8 cellular contexts compared by ENCODE assay signal in the genomic region with DNA sequence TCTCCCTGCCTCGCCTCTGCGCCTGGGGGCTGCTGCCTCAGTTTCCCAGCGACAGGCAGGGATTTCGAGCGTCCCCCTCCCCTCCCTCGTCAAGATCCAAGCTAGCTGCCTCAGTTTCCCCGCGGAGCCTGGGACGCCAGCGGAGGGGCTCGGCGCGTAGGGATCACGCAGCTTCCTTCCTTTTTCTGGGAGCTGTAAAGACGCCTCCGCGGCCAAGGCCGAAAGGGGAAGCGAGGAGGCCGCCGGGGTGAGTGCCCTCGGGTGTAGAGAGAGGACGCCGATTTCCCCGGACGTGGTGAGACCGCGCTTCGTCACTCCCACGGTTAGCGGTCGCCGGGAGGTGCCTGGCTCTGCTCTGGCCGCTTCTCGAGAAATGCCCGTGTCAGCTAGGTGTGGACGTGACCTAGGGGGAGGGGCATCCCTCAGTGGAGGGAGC. TPM values are rescaled to one million over a fixed set of nuclear protein-coding genes. Genes with fewer than 3 reads are reported as not detected.
A peak's percentile ranks its signal among the peaks of the same experiment; 100 is the strongest.
DNase-seq lines count a peak whose midpoint lies in the region; ATAC-seq and TF ChIP-seq lines count a peak whose summit lies in the region.

No MANE protein-coding gene starts in this region.

- H3K27ac ChIP-seq in SJSA1 (no peak overlapping the region), iPS DF 6.9 (ENCODE audit: low read length) (no peak overlapping the region), spleen (peak overlapping the region; percentile 78 to 99 (median 98))

- H3K4me3 ChIP-seq in SJSA1 = peak overlapping the region; percentile 37
- H3K4me3 ChIP-seq in adipocyte (ENCODE audit: low read length) = peak overlapping the region; percentile 75
- peak overlapping the region; percentile 35; the same call in 1 of the 2 replicates for H3K4me3 ChIP-seq in iPS DF 6.9 (ENCODE audit: low read length)
- peak overlapping the region; percentile 57 to 75 (median 67) for H3K4me3 ChIP-seq in spleen

- H3K27me3 ChIP-seq in SJSA1 (replicated peaks) (no peaks in the 10 kb centered on the region), adipocyte (replicated peaks; ENCODE audit: control insufficient read depth, insufficient read depth, low read length) (no peaks in the 10 kb centered on the region), iPS DF 6.9 (ENCODE audit: control insufficient read depth, insufficient read depth, low read length) (peaks cover 10% of the 10 kb centered on the region), spleen (replicated peaks in 1 of 7) (no peaks in the 10 kb centered on the region)

- peak overlapping the region; percentile 73 for H3K9ac ChIP-seq in adipocyte (ENCODE audit: low read length)

- intact Hi-C loops in spleen (cut with DNase I; ENCODE audit: low total_unique reads) = loop anchor here (10.0 kb wide), 1 partner anchor 65 kb away; a partner anchor contains a TSS

- peak; percentile 35 for ATAC-seq in HG02678 (IDR thresholded peaks at IDR 0.05; ENCODE audit: unreplicated experiment)

- peaks cover 25% of the 10 kb centered on the region for H3K4me1 ChIP-seq in SJSA1 (replicated peaks)
- peaks cover 5% of the 10 kb centered on the region for H3K4me1 ChIP-seq in adipocyte (ENCODE audit: control insufficient read depth, insufficient read depth, low read length)
- peaks cover 4% of the 10 kb centered on the region; the same call in 1 of the 2 replicates for H3K4me1 ChIP-seq in iPS DF 6.9 (ENCODE audit: control insufficient read depth, insufficient read depth, low read length)
- peaks cover 7 to 96% (median 62%) of the 10 kb centered on the region in 6 donors for H3K4me1 ChIP-seq in spleen

- no peak for TF ChIP-seq CTCF in spleen (IDR thresholded peaks at IDR 0.05 in 8 of 11, conservative IDR thresholded peaks at IDR 0.05 in 3 of 11)

- H3K36me3 ChIP-seq in SJSA1 (0 out of 2 replicates have a peak, but pooled peaks cover 2% of the 10 kb centered on the region), adipocyte (ENCODE audit: control insufficient read depth, insufficient read depth, low read length, severe bottlenecking) (no peaks in the 10 kb centered on the region), iPS DF 6.9 (ENCODE audit: control insufficient read depth, insufficient read depth, low read length) (no peaks in the 10 kb centered on the region; the same call in 1 of the 2 replicates), spleen (peaks cover 0 to 27% (median 10%) of the 10 kb centered on the region in 6 donors)

- DNase-seq in Daoy (ENCODE audit: low read depth) (peak; percentile 53), SJSA1 (ENCODE audit: low read depth in 1 of 2, low spot score in 2 of 2) (no peak), adipocyte (ENCODE audit: low read depth) (no peak), iPS DF 6.9 (ENCODE audit: low read depth, low spot score) (no peak), spleen (peak; percentile 98), D341Med (ENCODE audit: low spot score) (no peak), epidermal melanocyte (ENCODE audit: insufficient read length, low spot score) (no peak)

- H3K9me3 ChIP-seq in SJSA1 (replicated peaks) (no peaks in the 10 kb centered on the region), adipocyte (ENCODE audit: control insufficient read depth, low read length) (no peaks in the 10 kb centered on the region), iPS DF 6.9 (ENCODE audit: control insufficient read depth, insufficient read depth, low read length) (no peaks in the 10 kb centered on the region), spleen (no peaks in the 10 kb centered on the region)

- no CpG with 5 or more reads among the region's 37 CpGs for WGBS in iPS DF 6.9 (ENCODE audit: insufficient coverage, insufficient read length)
- 0 to 2% (median 1%) methylated on average over 25 to 37 of the region's 37 CpGs for WGBS in spleen, 5 donors

- TF ChIP-seq POLR2A in spleen (IDR thresholded peaks at IDR 0.05) = no peak

RNA-seq across cellular contexts. Expression of a gene that starts 0.7 kb away (rescaled TPM):
- total RNA-seq in Daoy (2014; rRNA removed; shearing (Covaris generic)) = 85.8 and 86.7 TPM in 2 replicates
- 11.9 and 17.2 TPM in 2 replicates for total RNA-seq in SJSA1 (2014; rRNA removed; shearing (Covaris generic))
- total RNA-seq in spleen = 100 to 1,000 TPM in 5 of 7 donors, 10 to 100 TPM in 2; 84.4 to 163 (median 116) TPM
- polyA plus RNA-seq in spleen = 10 to 100 TPM; 12.8 to 22.2 (median 15.1) TPM

RNA-seq across cellular contexts. Expression of a gene that starts 16.6 kb away (rescaled TPM):
- 0.63 TPM in 1 of 2 replicates, not detected in the other for total RNA-seq in Daoy (2014; rRNA removed; shearing (Covaris generic))
- total RNA-seq in SJSA1 (2014; rRNA removed; shearing (Covaris generic)) = not detected in 2 replicates
- total RNA-seq in spleen = 1 to 10 TPM; 1.2 to 3.7 (median 1.6) TPM
- polyA plus RNA-seq in spleen = under 1 TPM; 0.48 to 0.57 (median 0.49) TPM

RNA-seq across cellular contexts. Expression of a gene that starts 18.2 kb away (rescaled TPM):
- total RNA-seq in Daoy (2014; rRNA removed; shearing (Covaris generic)) = 107 and 125 TPM in 2 replicates
- 86.3 and 87.4 TPM in 2 replicates for total RNA-seq in SJSA1 (2014; rRNA removed; shearing (Covaris generic))
- total RNA-seq in spleen = 10 to 100 TPM; 32.7 to 52.3 (median 37.2) TPM
- 10 to 100 TPM; 31.5 to 60.5 (median 46.0) TPM for polyA plus RNA-seq in spleen

RNA-seq across cellular contexts. Expression of a gene that starts 19.6 kb away (rescaled TPM):
- total RNA-seq in Daoy (2014; rRNA removed; shearing (Covaris generic)) = 0.54 and 2.2 TPM in 2 replicates
- total RNA-seq in SJSA1 (2014; rRNA removed; shearing (Covaris generic)) = 0.38 and 0.79 TPM in 2 replicates
- total RNA-seq in spleen = 1 to 10 TPM in 4 of 7 donors, under 1 TPM in 3; 0.33 to 1.4 (median 1.0) TPM
- under 1 TPM; 0.07 to 0.29 (median 0.21) TPM for polyA plus RNA-seq in spleen

RNA-seq across cellular contexts. Expression of a gene that starts 39.1 kb away (rescaled TPM):
- 3.5 and 3.7 TPM in 2 replicates for total RNA-seq in Daoy (2014; rRNA removed; shearing (Covaris generic))
- total RNA-seq in SJSA1 (2014; rRNA removed; shearing (Covaris generic)) = 4.9 and 7.0 TPM in 2 replicates
- total RNA-seq in spleen = 1 to 10 TPM; 1.6 to 6.1 (median 3.6) TPM
- 1 to 10 TPM; 1.4 to 3.0 (median 1.8) TPM for polyA plus RNA-seq in spleen

Comparison
In these comparisons a context has a peak if more than half of its experiments do, and no peak if none do; other contexts are left out.
1. DNase-seq: peak in Daoy (single experiment) and spleen (single experiment); none in SJSA1 (0 of 2), adipocyte (single experiment), iPS DF 6.9 (single experiment), D341Med (single experiment) and epidermal melanocyte (single experiment).
2. H3K27ac ChIP-seq: peak in spleen (8 of 8); none in SJSA1 (single experiment) and iPS DF 6.9 (single experiment).
3. Peak in every context shown above with its lines, with median percentiles within 50 percentile points of each other: H3K4me3 ChIP-seq.